Comparison of ENCODE assay signal across 1 cellular context in the genomic region with DNA sequence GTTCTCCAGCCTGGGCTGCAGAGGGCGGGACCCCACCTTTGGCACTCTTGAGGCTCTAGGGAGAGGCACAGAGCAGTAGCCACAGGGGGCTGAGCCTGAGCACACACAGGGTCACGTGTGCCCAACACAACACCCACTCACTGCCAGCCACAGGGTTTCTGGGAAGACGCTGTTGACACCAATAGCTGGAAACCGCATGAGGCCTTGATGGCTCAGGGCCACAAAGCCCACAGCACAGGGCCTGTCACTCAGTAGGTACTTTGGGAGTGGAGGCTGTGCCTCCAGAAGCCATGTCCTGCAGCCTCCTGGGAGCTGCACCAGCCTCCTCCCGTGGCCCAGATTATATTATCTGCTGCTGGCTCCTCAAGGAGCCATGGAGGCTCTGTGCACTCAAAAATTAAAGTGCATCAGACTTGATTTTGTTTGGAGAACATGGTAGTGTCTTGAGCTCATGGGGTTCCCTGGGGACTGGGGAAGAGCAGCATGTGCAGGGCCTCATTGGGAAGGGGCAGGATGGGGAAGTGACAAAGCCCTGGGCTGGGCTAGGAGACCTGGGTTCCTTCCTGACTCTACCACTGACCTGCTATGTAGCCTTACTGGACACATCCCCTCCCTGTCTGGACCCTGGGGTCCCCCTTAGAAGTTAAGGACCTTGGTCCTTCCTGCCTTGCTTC.
A peak's percentile ranks its signal among the peaks of the same experiment; 100 is the strongest.
TF ChIP-seq lines count a peak whose summit lies in the region.

No MANE protein-coding gene starts in this region.

TF ChIP-seq in HepG2, 621 proteins besides CTCF, POLR2A, EP300 and RAD21 (continued from another document and continues in another):
- TF ChIP-seq, protein P1, sequence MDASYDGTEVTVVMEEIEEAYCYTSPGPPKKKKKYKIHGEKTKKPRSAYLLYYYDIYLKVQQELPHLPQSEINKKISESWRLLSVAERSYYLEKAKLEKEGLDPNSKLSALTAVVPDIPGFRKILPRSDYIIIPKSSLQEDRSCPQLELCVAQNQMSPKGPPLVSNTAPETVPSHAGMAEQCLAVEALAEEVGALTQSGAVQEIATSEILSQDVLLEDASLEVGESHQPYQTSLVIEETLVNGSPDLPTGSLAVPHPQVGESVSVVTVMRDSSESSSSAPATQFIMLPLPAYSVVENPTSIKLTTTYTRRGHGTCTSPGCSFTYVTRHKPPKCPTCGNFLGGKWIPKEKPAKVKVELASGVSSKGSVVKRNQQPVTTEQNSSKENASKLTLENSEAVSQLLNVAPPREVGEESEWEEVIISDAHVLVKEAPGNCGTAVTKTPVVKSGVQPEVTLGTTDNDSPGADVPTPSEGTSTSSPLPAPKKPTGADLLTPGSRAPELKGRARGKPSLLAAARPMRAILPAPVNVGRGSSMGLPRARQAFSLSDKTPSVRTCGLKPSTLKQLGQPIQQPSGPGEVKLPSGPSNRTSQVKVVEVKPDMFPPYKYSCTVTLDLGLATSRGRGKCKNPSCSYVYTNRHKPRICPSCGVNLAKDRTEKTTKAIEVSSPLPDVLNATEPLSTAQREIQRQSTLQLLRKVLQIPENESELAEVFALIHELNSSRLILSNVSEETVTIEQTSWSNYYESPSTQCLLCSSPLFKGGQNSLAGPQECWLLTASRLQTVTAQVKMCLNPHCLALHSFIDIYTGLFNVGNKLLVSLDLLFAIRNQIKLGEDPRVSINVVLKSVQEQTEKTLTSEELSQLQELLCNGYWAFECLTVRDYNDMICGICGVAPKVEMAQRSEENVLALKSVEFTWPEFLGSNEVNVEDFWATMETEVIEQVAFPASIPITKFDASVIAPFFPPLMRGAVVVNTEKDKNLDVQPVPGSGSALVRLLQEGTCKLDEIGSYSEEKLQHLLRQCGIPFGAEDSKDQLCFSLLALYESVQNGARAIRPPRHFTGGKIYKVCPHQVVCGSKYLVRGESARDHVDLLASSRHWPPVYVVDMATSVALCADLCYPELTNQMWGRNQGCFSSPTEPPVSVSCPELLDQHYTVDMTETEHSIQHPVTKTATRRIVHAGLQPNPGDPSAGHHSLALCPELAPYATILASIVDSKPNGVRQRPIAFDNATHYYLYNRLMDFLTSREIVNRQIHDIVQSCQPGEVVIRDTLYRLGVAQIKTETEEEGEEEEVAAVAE (CRISPR knock-in tag; IDR thresholded peaks at IDR 0.05; ENCODE audit: borderline replicate concordance), result no peak; the same call in 1 of the 2 replicates
- TF ChIP-seq, protein P2, sequence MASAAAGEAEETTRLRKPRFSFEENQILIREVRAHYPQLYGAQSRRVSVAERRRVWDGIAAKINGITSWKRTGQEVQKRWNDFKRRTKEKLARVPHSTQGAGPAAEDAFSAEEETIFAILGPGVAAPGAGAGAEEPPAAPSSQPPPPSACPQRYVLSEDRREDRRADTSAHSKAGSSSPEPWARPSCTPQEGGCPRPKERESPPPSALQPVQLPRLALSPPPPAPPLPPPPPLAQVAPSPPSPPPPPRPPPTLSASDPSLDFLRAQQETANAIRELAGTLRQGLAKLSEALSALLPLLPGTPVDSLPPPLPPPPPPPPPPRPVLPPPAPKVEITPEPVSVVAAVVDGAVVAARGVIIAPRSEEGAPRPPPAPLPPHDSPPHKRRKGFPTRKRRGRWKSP (CRISPR knock-in tag; IDR thresholded peaks at IDR 0.05), result no peak
- TF ChIP-seq PHF5A (CRISPR knock-in tag; IDR thresholded peaks at IDR 0.05; ENCODE audit: low read depth, unreplicated experiment) (no peak), BRD4 (CRISPR knock-in tag; IDR thresholded peaks at IDR 0.05) (no peak), MZF1 (CRISPR knock-in tag; IDR thresholded peaks at IDR 0.05; ENCODE audit: borderline replicate concordance) (no peak), ZBTB21 (CRISPR knock-in tag; IDR thresholded peaks at IDR 0.05) (no peak), ZNF484 (CRISPR knock-in tag; IDR thresholded peaks at IDR 0.05; ENCODE audit: borderline replicate concordance, low read depth) (no peak), ZNF530 (CRISPR knock-in tag; IDR thresholded peaks at IDR 0.05; ENCODE audit: low read depth) (no peak), RARG (CRISPR knock-in tag; IDR thresholded peaks at IDR 0.05; ENCODE audit: low read depth) (no peak), KDM5B (CRISPR knock-in tag; IDR thresholded peaks at IDR 0.05; ENCODE audit: borderline replicate concordance) (no peak), ZNF761 (CRISPR knock-in tag; conservative IDR thresholded peaks at IDR 0.05) (no peak), IKZF4 (CRISPR knock-in tag; IDR thresholded peaks at IDR 0.05; ENCODE audit: borderline replicate concordance, low read depth, not compliant biosample characterization) (no peak), DNMT3B (CRISPR knock-in tag; conservative IDR thresholded peaks at IDR 0.05) (no peak), NFKB2 (CRISPR knock-in tag; IDR thresholded peaks at IDR 0.05; ENCODE audit: borderline replicate concordance) (no peak), ZSCAN9 (CRISPR knock-in tag; IDR thresholded peaks at IDR 0.05; ENCODE audit: borderline replicate concordance) (peak; percentile 51; the same call in 1 of the 2 replicates), SP4 (CRISPR knock-in tag; IDR thresholded peaks at IDR 0.05) (no peak), ZNF891 (CRISPR knock-in tag; IDR thresholded peaks at IDR 0.05) (no peak), ZNF788 (CRISPR knock-in tag; IDR thresholded peaks at IDR 0.05; ENCODE audit: borderline replicate concordance) (0 out of 2 replicates have a peak, but pooled peaks have one; percentile 30), ZNF230 (CRISPR knock-in tag; IDR thresholded peaks at IDR 0.05) (peak; percentile 40; the same call in 1 of the 2 replicates), KAT7 (CRISPR knock-in tag; IDR thresholded peaks at IDR 0.05; ENCODE audit: borderline replicate concordance) (no peak), REL (CRISPR knock-in tag; conservative IDR thresholded peaks at IDR 0.05) (no peak), KDM2A (CRISPR knock-in tag; IDR thresholded peaks at IDR 0.05; ENCODE audit: borderline replicate concordance, low read depth) (peak; percentile 46), NR3C1 (CRISPR knock-in tag; IDR thresholded peaks at IDR 0.05) (no peak), FOSL1 (CRISPR knock-in tag; IDR thresholded peaks at IDR 0.05; ENCODE audit: borderline replicate concordance) (no peak), ZNF850 (CRISPR knock-in tag; conservative IDR thresholded peaks at IDR 0.05) (no peak), ZNF232 (CRISPR knock-in tag; IDR thresholded peaks at IDR 0.05; ENCODE audit: borderline replicate concordance) (no peak), YEATS4 (CRISPR knock-in tag; IDR thresholded peaks at IDR 0.05; ENCODE audit: borderline replicate concordance) (0 out of 2 replicates have a peak, but pooled peaks have one; percentile 32), ZNF34 (CRISPR knock-in tag; IDR thresholded peaks at IDR 0.05; ENCODE audit: borderline replicate concordance) (no peak), NCOA1 (CRISPR knock-in tag; IDR thresholded peaks at IDR 0.05) (no peak), ETV6 (CRISPR knock-in tag; conservative IDR thresholded peaks at IDR 0.05) (no peak)
- TF ChIP-seq, protein P3, sequence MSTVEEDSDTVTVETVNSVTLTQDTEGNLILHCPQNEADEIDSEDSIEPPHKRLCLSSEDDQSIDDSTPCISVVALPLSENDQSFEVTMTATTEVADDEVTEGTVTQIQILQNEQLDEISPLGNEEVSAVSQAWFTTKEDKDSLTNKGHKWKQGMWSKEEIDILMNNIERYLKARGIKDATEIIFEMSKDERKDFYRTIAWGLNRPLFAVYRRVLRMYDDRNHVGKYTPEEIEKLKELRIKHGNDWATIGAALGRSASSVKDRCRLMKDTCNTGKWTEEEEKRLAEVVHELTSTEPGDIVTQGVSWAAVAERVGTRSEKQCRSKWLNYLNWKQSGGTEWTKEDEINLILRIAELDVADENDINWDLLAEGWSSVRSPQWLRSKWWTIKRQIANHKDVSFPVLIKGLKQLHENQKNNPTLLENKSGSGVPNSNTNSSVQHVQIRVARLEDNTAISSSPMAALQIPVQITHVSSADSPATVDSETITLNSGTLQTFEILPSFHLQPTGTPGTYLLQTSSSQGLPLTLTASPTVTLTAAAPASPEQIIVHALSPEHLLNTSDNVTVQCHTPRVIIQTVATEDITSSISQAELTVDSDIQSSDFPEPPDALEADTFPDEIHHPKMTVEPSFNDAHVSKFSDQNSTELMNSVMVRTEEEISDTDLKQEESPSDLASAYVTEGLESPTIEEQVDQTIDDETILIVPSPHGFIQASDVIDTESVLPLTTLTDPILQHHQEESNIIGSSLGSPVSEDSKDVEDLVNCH (CRISPR knock-in tag; IDR thresholded peaks at IDR 0.05), result no peak
- TF ChIP-seq, protein P4, sequence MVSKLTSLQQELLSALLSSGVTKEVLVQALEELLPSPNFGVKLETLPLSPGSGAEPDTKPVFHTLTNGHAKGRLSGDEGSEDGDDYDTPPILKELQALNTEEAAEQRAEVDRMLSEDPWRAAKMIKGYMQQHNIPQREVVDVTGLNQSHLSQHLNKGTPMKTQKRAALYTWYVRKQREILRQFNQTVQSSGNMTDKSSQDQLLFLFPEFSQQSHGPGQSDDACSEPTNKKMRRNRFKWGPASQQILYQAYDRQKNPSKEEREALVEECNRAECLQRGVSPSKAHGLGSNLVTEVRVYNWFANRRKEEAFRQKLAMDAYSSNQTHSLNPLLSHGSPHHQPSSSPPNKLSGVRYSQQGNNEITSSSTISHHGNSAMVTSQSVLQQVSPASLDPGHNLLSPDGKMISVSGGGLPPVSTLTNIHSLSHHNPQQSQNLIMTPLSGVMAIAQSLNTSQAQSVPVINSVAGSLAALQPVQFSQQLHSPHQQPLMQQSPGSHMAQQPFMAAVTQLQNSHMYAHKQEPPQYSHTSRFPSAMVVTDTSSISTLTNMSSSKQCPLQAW (CRISPR knock-in tag; IDR thresholded peaks at IDR 0.05), result no peak
- TF ChIP-seq, protein P5, sequence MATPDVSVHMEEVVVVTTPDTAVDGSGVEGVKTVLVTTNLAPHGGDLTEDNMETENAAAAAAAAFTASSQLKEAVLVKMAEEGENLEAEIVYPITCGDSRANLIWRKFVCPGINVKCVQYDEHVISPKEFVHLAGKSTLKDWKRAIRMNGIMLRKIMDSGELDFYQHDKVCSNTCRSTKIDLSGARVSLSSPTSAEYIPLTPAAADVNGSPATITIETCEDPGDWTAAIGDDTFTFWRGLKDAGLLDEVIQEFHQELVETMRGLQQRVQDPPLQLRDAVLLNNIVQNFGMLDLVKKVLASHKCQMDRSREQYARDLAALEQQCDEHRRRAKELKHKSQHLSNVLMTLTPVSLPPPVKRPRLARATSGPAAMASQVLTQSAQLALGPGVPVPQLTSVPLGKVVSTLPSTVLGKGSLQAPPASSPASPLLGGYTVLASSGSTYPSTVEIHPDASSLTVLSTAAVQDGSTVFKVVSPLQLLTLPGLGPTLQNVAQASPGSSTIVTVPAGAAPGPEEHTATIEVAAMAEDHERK (CRISPR knock-in tag; IDR thresholded peaks at IDR 0.05; ENCODE audit: low read depth), result no peak
- TF ChIP-seq, protein P6, sequence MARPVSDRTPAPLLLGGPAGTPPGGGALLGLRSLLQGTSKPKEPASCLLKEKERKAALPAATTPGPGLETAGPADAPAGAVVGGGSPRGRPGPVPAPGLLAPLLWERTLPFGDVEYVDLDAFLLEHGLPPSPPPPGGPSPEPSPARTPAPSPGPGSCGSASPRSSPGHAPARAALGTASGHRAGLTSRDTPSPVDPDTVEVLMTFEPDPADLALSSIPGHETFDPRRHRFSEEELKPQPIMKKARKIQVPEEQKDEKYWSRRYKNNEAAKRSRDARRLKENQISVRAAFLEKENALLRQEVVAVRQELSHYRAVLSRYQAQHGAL (CRISPR knock-in tag; IDR thresholded peaks at IDR 0.05; ENCODE audit: not compliant biosample characterization), result no peak
- TF ChIP-seq, protein P7, sequence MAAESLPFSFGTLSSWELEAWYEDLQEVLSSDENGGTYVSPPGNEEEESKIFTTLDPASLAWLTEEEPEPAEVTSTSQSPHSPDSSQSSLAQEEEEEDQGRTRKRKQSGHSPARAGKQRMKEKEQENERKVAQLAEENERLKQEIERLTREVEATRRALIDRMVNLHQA (CRISPR knock-in tag; IDR thresholded peaks at IDR 0.05), result no peak
- TF ChIP-seq, protein P8, sequence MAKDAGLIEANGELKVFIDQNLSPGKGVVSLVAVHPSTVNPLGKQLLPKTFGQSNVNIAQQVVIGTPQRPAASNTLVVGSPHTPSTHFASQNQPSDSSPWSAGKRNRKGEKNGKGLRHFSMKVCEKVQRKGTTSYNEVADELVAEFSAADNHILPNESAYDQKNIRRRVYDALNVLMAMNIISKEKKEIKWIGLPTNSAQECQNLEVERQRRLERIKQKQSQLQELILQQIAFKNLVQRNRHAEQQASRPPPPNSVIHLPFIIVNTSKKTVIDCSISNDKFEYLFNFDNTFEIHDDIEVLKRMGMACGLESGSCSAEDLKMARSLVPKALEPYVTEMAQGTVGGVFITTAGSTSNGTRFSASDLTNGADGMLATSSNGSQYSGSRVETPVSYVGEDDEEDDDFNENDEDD (CRISPR knock-in tag; IDR thresholded peaks at IDR 0.05; ENCODE audit: borderline replicate concordance), result peak; percentile 50; the same call in 1 of the 2 replicates
- TF ChIP-seq, protein P9, sequence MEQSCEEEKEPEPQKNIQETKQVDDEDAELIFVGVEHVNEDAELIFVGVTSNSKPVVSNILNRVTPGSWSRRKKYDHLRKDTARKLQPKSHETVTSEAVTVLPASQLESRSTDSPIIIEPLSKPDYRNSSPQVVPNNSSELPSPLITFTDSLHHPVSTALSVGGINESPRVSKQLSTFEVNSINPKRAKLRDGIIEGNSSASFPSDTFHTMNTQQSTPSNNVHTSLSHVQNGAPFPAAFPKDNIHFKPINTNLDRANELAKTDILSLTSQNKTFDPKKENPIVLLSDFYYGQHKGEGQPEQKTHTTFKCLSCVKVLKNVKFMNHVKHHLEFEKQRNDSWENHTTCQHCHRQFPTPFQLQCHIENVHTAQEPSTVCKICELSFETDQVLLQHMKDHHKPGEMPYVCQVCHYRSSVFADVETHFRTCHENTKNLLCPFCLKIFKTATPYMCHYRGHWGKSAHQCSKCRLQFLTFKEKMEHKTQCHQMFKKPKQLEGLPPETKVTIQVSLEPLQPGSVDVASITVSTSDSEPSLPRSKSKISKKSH (CRISPR knock-in tag; IDR thresholded peaks at IDR 0.05; ENCODE audit: borderline replicate concordance), result no peak
- TF ChIP-seq, protein P10, sequence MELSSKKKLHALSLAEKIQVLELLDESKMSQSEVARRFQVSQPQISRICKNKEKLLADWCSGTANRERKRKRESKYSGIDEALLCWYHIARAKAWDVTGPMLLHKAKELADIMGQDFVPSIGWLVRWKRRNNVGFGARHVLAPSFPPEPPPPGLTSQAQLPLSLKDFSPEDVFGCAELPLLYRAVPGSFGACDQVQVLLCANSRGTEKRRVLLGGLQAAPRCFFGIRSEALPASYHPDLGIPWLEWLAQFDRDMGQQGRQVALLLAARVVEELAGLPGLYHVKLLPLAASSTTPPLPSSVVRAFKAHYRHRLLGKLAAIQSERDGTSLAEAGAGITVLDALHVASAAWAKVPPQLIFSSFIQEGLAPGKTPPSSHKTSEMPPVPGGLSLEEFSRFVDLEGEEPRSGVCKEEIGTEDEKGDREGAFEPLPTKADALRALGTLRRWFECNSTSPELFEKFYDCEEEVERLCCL (CRISPR knock-in tag; IDR thresholded peaks at IDR 0.05; ENCODE audit: borderline replicate concordance), result no peak
